ENCODE assay signal across 14 cellular contexts in genomic region chr2:169735623-169736022, GRCh38. TPM values are rescaled to one million over a fixed set of nuclear protein-coding genes. Genes with fewer than 3 reads are reported as not detected.
DNase-seq lines count a peak whose midpoint lies in the region; ATAC-seq and TF ChIP-seq lines count a peak whose summit lies in the region.
"Had no signal": no experiment of that assay in that cellular context is flagged by ENCODE, and none has a peak within 500 bp of the region (broad histone marks: within the 10 kb centered on the region; RNA-seq: fewer than 3 reads in every experiment).

No MANE protein-coding gene starts in this region.

- ATAC-seq in DND-41 (ENCODE audit: insufficient read depth, low read depth) (no peak), naive B cell (ENCODE audit: low read depth in 2 of 2) (no peak), HG03159 (IDR thresholded peaks at IDR 0.05; ENCODE audit: unreplicated experiment) (no peak), HG03342 (IDR thresholded peaks at IDR 0.05; ENCODE audit: unreplicated experiment) (no peak)
- no peak for ATAC-seq in activated T-helper 17 cell treated with anti-CD3 and anti-CD28 coated beads, Interleukin-2, amount 50 U/mL, for 72 hours (replicated peaks)
- ATAC-seq: stimulated activated naive B cell treated with anti-CD40 and anti-IgM and Interleukin-4, amounts not matched to agents 10 μg/mL and 1 μg/mL and 100 μg/mL, for 72 hours had no signal

- H3K27ac ChIP-seq in DND-41 (ENCODE audit: low read length): peak overlapping the region; percentile 30

- H3K9me3 ChIP-seq in BE2C: no peaks in the 10 kb centered on the region
- H3K9me3 ChIP-seq in DND-41 (ENCODE audit: insufficient read depth, low read length, severe bottlenecking): no peaks in the 10 kb centered on the region

- peaks cover 5% of the 10 kb centered on the region for H3K4me1 Mint-ChIP-seq in activated T-helper 17 cell treated with anti-CD3 and anti-CD28 coated beads, Interleukin-2, amount 50 U/mL, for 72 hours
- peaks cover 21 to 24% (median 21%) of the 10 kb centered on the region in 3 donors for H3K4me1 Mint-ChIP-seq in naive B cell

- peak overlapping the region; percentile 75 for H3K9ac ChIP-seq in DND-41 (ENCODE audit: low read depth, low read length)
- H3K9ac ChIP-seq: parathyroid adenoma had no signal

- peaks cover 19% of the 10 kb centered on the region; the same call in 1 of the 2 replicates for H4K20me1 ChIP-seq in DND-41 (ENCODE audit: insufficient read depth, low read length)

- H3K36me3 ChIP-seq in BE2C (no peaks in the 10 kb centered on the region; the same call in 1 of the 2 replicates), DND-41 (ENCODE audit: insufficient read depth, low read length) (peaks cover 23% of the 10 kb centered on the region)

- no peak overlapping the region for H2AFZ ChIP-seq in DND-41 (ENCODE audit: low read depth, low read length)
- H2AFZ ChIP-seq: parathyroid adenoma had no signal

- peak overlapping the region; percentile 87 for H3K4me3 Mint-ChIP-seq in activated T-helper 17 cell treated with anti-CD3 and anti-CD28 coated beads, Interleukin-2, amount 50 U/mL, for 72 hours
- peak overlapping the region in 6 of 8 donors; percentile 15 to 86 (median 55) for H3K4me3 Mint-ChIP-seq in naive B cell
- H3K4me3 Mint-ChIP-seq: stimulated activated naive B cell treated with anti-CD40 and anti-IgM and Interleukin-4, amounts not matched to agents 10 μg/mL and 1 μg/mL and 100 μg/mL, for 72 hours had no signal

- H3K27me3 ChIP-seq in BE2C (no peaks in the 10 kb centered on the region), DND-41 (ENCODE audit: insufficient read depth, low read length, poor library complexity) (no peaks in the 10 kb centered on the region)

- peaks cover 6% of the 10 kb centered on the region for H3K36me3 Mint-ChIP-seq in activated T-helper 17 cell treated with anti-CD3 and anti-CD28 coated beads, Interleukin-2, amount 50 U/mL, for 72 hours (ENCODE audit: low read depth)
- peaks cover 0 to 6% of the 10 kb centered on the region in 2 donors for H3K36me3 Mint-ChIP-seq in naive B cell

- peaks cover 31% of the 10 kb centered on the region for H3K27me3 Mint-ChIP-seq in activated T-helper 17 cell treated with anti-CD3 and anti-CD28 coated beads, Interleukin-2, amount 50 U/mL, for 72 hours
- H3K27me3 Mint-ChIP-seq in naive B cell: peaks cover 8 to 17% (median 12%) of the 10 kb centered on the region in 3 donors

- H3K9me3 Mint-ChIP-seq in activated T-helper 17 cell treated with anti-CD3 and anti-CD28 coated beads, Interleukin-2, amount 50 U/mL, for 72 hours: no peaks in the 10 kb centered on the region
- peaks cover 0 to 2% (median 0%) of the 10 kb centered on the region in 7 donors for H3K9me3 Mint-ChIP-seq in naive B cell

- no peak overlapping the region for H3K27ac Mint-ChIP-seq in activated T-helper 17 cell treated with anti-CD3 and anti-CD28 coated beads, Interleukin-2, amount 50 U/mL, for 72 hours
- H3K27ac Mint-ChIP-seq in naive B cell: no peak overlapping the region
- H3K27ac Mint-ChIP-seq: activated naive CD4-positive, alpha-beta T cell treated with anti-CD3 and anti-CD28 coated beads, Interleukin-2, amount 10 ng/mL, durations not matched to agents 7 days and 5 days; stimulated activated naive B cell treated with anti-CD40 and anti-IgM and Interleukin-4, amounts not matched to agents 10 μg/mL and 1 μg/mL and 100 μg/mL, for 72 hours had no signal

- peaks cover 60% of the 10 kb centered on the region for H3K79me2 ChIP-seq in DND-41 (ENCODE audit: insufficient read depth, low read length)
- H3K79me2 ChIP-seq: parathyroid adenoma had no signal

- no peak for DNase-seq in BE2C
- DNase-seq in DND-41: no peak
- no peak for DNase-seq in naive B cell
- DNase-seq in DMS79 treated with DMSO at 0.1 percent for 48 hours (lab: John Stamatoyannopoulos, UW): no peak
- DNase-seq in NAMALWA (ENCODE audit: low spot score): no peak
- DNase-seq: activated naive CD4-positive, alpha-beta T cell treated with anti-CD3 and anti-CD28 coated beads, Interleukin-2, amount 10 ng/mL, durations not matched to agents 7 days and 5 days; NCI-H1417; NCI-H526; stimulated activated naive B cell treated with anti-CD40 and anti-IgM and Interleukin-4, amounts not matched to agents 10 μg/mL and 1 μg/mL and 100 μg/mL, for 72 hours had no signal

- H3K4me2 ChIP-seq in DND-41 (ENCODE audit: insufficient read depth, low read length): peak overlapping the region; percentile 93

- TF ChIP-seq CTCF in BE2C (IDR thresholded peaks at IDR 0.05; ENCODE audit: low read depth, low read length): no peak
- no peak for TF ChIP-seq CTCF in DND-41 (IDR thresholded peaks at IDR 0.05; ENCODE audit: borderline replicate concordance, extremely low read depth, low read length, poor library complexity, severe bottlenecking)

- H3K4me1 ChIP-seq in BE2C: no peaks in the 10 kb centered on the region
- H3K4me1 ChIP-seq in DND-41 (ENCODE audit: insufficient read depth, low read length): peaks cover 57% of the 10 kb centered on the region

- H3K4me3 ChIP-seq in BE2C (ENCODE audit: low read depth, low read length) (peak overlapping the region; percentile 80), DND-41 (ENCODE audit: low read depth in 1 of 2, low read length in 2 of 2) (peak overlapping the region in 1 of 2 experiments; percentile 81; a peak in 3 of 4 replicates)

RNA-seq across cellular contexts. Expression of gene KLHL23, which starts 2.0 kb away (rescaled TPM):
- polyA plus RNA-seq in BE2C (2012; ENCODE audit: insufficient read depth, insufficient read length, low read depth): 9.6 TPM
- 10 to 100 TPM in 1 of 2 donors, 1 to 10 TPM in 1; 3.2 to 10.4 TPM for total RNA-seq in activated T-helper 17 cell treated with anti-CD3 and anti-CD28 coated beads, Interleukin-2, amount 50 U/mL, for 72 hours
- 1 to 10 TPM in 3 of 6 donors, under 1 TPM in 2, not detected in 1; 0.87 to 3.8 (median 2.4) TPM for polyA plus RNA-seq in naive B cell (ENCODE audit: low read depth in 6 of 6)

RNA-seq across cellular contexts. Expression of gene PHOSPHO2, which starts 41.4 kb away (rescaled TPM):
- 2.5 TPM for polyA plus RNA-seq in BE2C (2012; ENCODE audit: insufficient read depth, insufficient read length, low read depth)
- 1 to 10 TPM; 2.9 to 4.3 TPM for total RNA-seq in activated T-helper 17 cell treated with anti-CD3 and anti-CD28 coated beads, Interleukin-2, amount 50 U/mL, for 72 hours
- polyA plus RNA-seq in naive B cell (ENCODE audit: low read depth in 6 of 6): 1 to 10 TPM; 5.7 to 8.6 (median 7.0) TPM

RNA-seq across cellular contexts. Expression of gene CFAP210, which starts 41.4 kb away (rescaled TPM):
- polyA plus RNA-seq in BE2C (2012; ENCODE audit: insufficient read depth, insufficient read length, low read depth): 0.79 TPM
- total RNA-seq in activated T-helper 17 cell treated with anti-CD3 and anti-CD28 coated beads, Interleukin-2, amount 50 U/mL, for 72 hours: not detected
- polyA plus RNA-seq in naive B cell (ENCODE audit: low read depth in 6 of 6): not detected
- total RNA-seq: HT-29 had no signal
